ENCODE assay signal across 8 cellular contexts in the genomic region with DNA sequence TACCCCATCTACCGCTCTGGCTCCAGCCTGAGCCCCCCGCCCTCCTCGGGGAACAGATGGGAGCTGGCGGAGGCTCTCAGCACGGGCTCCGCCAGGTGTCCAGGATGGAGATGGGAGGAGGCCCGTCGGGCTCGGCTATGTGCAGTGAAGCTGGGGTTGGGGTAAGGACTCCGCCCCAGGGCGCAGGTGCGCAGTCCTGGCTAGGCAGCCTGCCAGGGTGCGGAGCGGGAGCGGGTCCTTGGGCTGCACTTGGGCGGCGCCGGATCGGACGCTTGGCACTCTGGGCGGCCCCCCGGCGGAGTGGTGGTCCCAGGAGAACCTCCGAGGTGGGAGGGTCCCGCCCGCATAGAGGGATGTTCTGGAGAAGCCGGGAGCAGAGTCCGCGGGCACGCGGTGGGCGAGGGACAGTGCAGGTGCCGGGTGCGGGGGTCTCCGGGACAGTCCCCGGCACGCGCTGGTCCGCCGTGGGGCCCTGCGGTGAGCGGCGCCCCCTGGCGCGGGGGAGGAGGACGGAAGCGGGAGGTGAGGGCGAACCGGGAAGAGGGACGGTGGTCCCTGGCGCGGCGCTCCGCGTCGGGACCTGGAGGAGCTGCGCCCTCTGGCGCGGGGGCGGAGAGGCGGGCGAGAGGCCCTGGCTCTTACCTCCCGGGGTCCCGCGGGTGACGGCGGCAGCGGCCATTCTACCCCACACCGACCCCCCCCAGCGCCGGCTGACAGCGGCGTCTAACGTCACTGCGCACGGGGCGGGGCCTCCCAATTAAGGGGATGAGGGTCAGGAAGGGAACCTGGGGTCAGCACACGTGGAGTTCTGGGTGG. TPM values are rescaled to one million over a fixed set of nuclear protein-coding genes. Genes with fewer than 3 reads are reported as not detected.
DNase-seq lines count a peak whose midpoint lies in the region; TF ChIP-seq lines count a peak whose summit lies in the region.

A gene with protein sequence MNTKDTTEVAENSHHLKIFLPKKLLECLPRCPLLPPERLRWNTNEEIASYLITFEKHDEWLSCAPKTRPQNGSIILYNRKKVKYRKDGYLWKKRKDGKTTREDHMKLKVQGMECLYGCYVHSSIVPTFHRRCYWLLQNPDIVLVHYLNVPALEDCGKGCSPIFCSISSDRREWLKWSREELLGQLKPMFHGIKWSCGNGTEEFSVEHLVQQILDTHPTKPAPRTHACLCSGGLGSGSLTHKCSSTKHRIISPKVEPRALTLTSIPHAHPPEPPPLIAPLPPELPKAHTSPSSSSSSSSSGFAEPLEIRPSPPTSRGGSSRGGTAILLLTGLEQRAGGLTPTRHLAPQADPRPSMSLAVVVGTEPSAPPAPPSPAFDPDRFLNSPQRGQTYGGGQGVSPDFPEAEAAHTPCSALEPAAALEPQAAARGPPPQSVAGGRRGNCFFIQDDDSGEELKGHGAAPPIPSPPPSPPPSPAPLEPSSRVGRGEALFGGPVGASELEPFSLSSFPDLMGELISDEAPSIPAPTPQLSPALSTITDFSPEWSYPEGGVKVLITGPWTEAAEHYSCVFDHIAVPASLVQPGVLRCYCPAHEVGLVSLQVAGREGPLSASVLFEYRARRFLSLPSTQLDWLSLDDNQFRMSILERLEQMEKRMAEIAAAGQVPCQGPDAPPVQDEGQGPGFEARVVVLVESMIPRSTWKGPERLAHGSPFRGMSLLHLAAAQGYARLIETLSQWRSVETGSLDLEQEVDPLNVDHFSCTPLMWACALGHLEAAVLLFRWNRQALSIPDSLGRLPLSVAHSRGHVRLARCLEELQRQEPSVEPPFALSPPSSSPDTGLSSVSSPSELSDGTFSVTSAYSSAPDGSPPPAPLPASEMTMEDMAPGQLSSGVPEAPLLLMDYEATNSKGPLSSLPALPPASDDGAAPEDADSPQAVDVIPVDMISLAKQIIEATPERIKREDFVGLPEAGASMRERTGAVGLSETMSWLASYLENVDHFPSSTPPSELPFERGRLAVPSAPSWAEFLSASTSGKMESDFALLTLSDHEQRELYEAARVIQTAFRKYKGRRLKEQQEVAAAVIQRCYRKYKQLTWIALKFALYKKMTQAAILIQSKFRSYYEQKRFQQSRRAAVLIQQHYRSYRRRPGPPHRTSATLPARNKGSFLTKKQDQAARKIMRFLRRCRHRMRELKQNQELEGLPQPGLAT (minus strand): TSS at position 725 of the 816 bp plus-strand sequence. CDS start 1,453 bp downstream, outside the sequence.

- peak within 1 kb of the TSS; percentile 88 for H3K4me3 Mint-ChIP-seq in activated naive CD4-positive, alpha-beta T cell treated with anti-CD3 and anti-CD28 coated beads for 36 hours

- peak; percentile 98 for TF ChIP-seq CTCF in DOHH2 (IDR thresholded peaks at IDR 0.05; ENCODE audit: low read depth, low read length, poor library complexity, severe bottlenecking)
- TF ChIP-seq CTCF in Loucy (conservative IDR thresholded peaks at IDR 0.05; ENCODE audit: low read length), result peak; percentile 85
- TF ChIP-seq CTCF in testis (IDR thresholded peaks at IDR 0.05), result peak; percentile 49 to 70 (median 67)

- WGBS in GM23248 (ENCODE audit: low coverage in 1 of 2, low lambda C conversion rate in 2 of 2, missing lambda C conversion rate in 2 of 2), 2 experiments, result 1 to 2% methylated on average over 54 to 75 of the region's 78 CpGs
- WGBS in testis, 2 donors, result 0 to 1% methylated on average over 28 to 66 of the region's 78 CpGs

- no peaks in the 10 kb centered on the region for H3K9me2 ChIP-seq in DOHH2 (replicated peaks; ENCODE audit: control insufficient read depth, low read length)
- no peaks in the 10 kb centered on the region for H3K9me2 ChIP-seq in GM23248 (ENCODE audit: insufficient read depth)
- H3K9me2 ChIP-seq in Loucy (replicated peaks; ENCODE audit: low read depth, low read length), result no peaks in the 10 kb centered on the region

- no peaks in the 10 kb centered on the region for H3K9me3 Mint-ChIP-seq in activated naive CD4-positive, alpha-beta T cell treated with anti-CD3 and anti-CD28 coated beads for 36 hours

- intact Hi-C loops in activated naive CD4-positive, alpha-beta T cell treated with anti-CD3 and anti-CD28 coated beads for 36 hours (cut with micrococcal nuclease), result loop anchor here (1.0 kb wide), 2 partner anchors 20 to 47 kb away; a partner anchor contains a TSS
- intact Hi-C loops in testis (cut with DNase I; ENCODE audit: low total_unique reads), result no loop called here

- H3K9ac ChIP-seq in GM23248 (peak within 1 kb of the TSS; percentile 83), Loucy (ENCODE audit: low read depth, low read length, poor library complexity, severe bottlenecking) (peak within 1 kb of the TSS; percentile 91)

- peaks cover 29% of the 10 kb centered on the region for H3K4me1 Mint-ChIP-seq in activated naive CD4-positive, alpha-beta T cell treated with anti-CD3 and anti-CD28 coated beads for 36 hours (ENCODE audit: low read depth)

- H3K27ac ChIP-seq in DOHH2 (ENCODE audit: low read depth, low read length) (peak within 1 kb of the TSS; percentile 51), GM23248 (peak within 1 kb of the TSS; percentile 51), testis (peak within 1 kb of the TSS; percentile 91 to 96)

- H3K4me2 ChIP-seq in DOHH2 (ENCODE audit: low read length), result peak within 1 kb of the TSS; percentile 90
- peak within 1 kb of the TSS; percentile 87 for H3K4me2 ChIP-seq in GM23248 (ENCODE audit: unreplicated experiment)
- H3K4me2 ChIP-seq in Loucy (ENCODE audit: low read depth, low read length, poor library complexity, severe bottlenecking), result peak within 1 kb of the TSS; percentile 99

- H3K4me3 ChIP-seq in DOHH2 (ENCODE audit: low read length) (peak within 1 kb of the TSS; percentile 91), GM23248 (peak within 1 kb of the TSS; percentile 81), Loucy (ENCODE audit: low read length, poor library complexity, severe bottlenecking) (peak within 1 kb of the TSS; percentile 96), testis (peak within 1 kb of the TSS; percentile 79 to 84)

- H3K9me3 ChIP-seq in DOHH2 (ENCODE audit: control insufficient read depth, insufficient read depth, low read length) (no peaks in the 10 kb centered on the region), GM23248 (ENCODE audit: low read depth) (no peaks in the 10 kb centered on the region), Loucy (ENCODE audit: insufficient read depth, low read depth, low read length) (no peaks in the 10 kb centered on the region), testis (no peaks in the 10 kb centered on the region)

- H2AFZ ChIP-seq in GM23248, result peak within 1 kb of the TSS; percentile 88
- peak within 1 kb of the TSS; percentile 99 for H2AFZ ChIP-seq in Loucy (ENCODE audit: low read length)

- peaks cover 6% of the 10 kb centered on the region for H3K36me3 Mint-ChIP-seq in activated naive CD4-positive, alpha-beta T cell treated with anti-CD3 and anti-CD28 coated beads for 36 hours (ENCODE audit: low read depth)

- in situ Hi-C loops in GM23248 (cut with MboI) (no loop called here), SK-MEL-5 (cut with HindIII; ENCODE audit: low pct_unique_long_range_greater_than_20kb, low sequenced_read_pairs) (no loop called here)

- H3K4me1 ChIP-seq in DOHH2 (ENCODE audit: control insufficient read depth, low read length), result peaks cover 36% of the 10 kb centered on the region
- H3K4me1 ChIP-seq in GM23248 (ENCODE audit: insufficient read depth), result peaks cover 9% of the 10 kb centered on the region
- H3K4me1 ChIP-seq in Loucy (ENCODE audit: insufficient read depth, low read length, poor library complexity, severe bottlenecking), result peaks cover 32% of the 10 kb centered on the region
- peaks cover 20% of the 10 kb centered on the region for H3K4me1 ChIP-seq in testis

- CTCF ChIA-PET in activated naive CD4-positive, alpha-beta T cell treated with anti-CD3 and anti-CD28 coated beads for 36 hours (lab: Charles Lee), result interaction anchor here (0.6 to 1.8 kb wide), 8 partner anchors 10 to 251 kb away, joined by 3 to 7 read pairs (median 4); a partner anchor contains a TSS

- H4K20me1 ChIP-seq in DOHH2 (ENCODE audit: control insufficient read depth, insufficient read depth, low read depth, low read length) (no peaks in the 10 kb centered on the region), GM23248 (ENCODE audit: insufficient read depth) (no peaks in the 10 kb centered on the region), Loucy (ENCODE audit: insufficient read depth, low read length, poor library complexity, severe bottlenecking) (no peaks in the 10 kb centered on the region)

- peaks cover 4% of the 10 kb centered on the region; the same call in 1 of the 2 replicates for H3F3A ChIP-seq in DOHH2 (ENCODE audit: control insufficient read depth, insufficient read depth)
- peaks cover 5% of the 10 kb centered on the region; the same call in 1 of the 2 replicates for H3F3A ChIP-seq in GM23248 (ENCODE audit: insufficient read depth)
- no peaks in the 10 kb centered on the region for H3F3A ChIP-seq in Loucy (ENCODE audit: low read depth)

- H3K36me3 ChIP-seq in DOHH2 (ENCODE audit: control insufficient read depth, low read length) (peaks cover 14% of the 10 kb centered on the region; the same call in 1 of the 2 replicates), GM23248 (ENCODE audit: low read depth) (no peaks in the 10 kb centered on the region), Loucy (ENCODE audit: insufficient read depth, low read length) (peaks cover 5% of the 10 kb centered on the region; the same call in 1 of the 2 replicates), testis (ENCODE audit: low read depth, missing control alignments) (no peaks in the 10 kb centered on the region)

- H3K27me3 ChIP-seq in DOHH2 (ENCODE audit: control insufficient read depth, low read length) (no peaks in the 10 kb centered on the region), GM23248 (replicated peaks; ENCODE audit: insufficient read depth) (no peaks in the 10 kb centered on the region), Loucy (ENCODE audit: insufficient read depth, low read length, poor library complexity, severe bottlenecking) (no peaks in the 10 kb centered on the region), testis (no peaks in the 10 kb centered on the region)

- DNase-seq in GM23248 (peak; percentile 80), SK-MEL-5 (ENCODE audit: low read depth, low spot score) (peak; percentile 75), germinal center (ENCODE audit: low spot score) (peak; percentile 83), occipital lobe (lab: John Stamatoyannopoulos, UW) (peak; percentile 83), testis (peak; percentile 94)
- DNase-seq in activated naive CD4-positive, alpha-beta T cell treated with anti-CD3 and anti-CD28 coated beads for 36 hours, result peak; percentile 87

- peak; percentile 45 for TF ChIP-seq POLR2A in testis (IDR thresholded peaks at IDR 0.05)

- H3K79me2 ChIP-seq in DOHH2 (ENCODE audit: control insufficient read depth, low read length), result peaks cover 29% of the 10 kb centered on the region
- H3K79me2 ChIP-seq in GM23248 (ENCODE audit: insufficient read depth), result peaks cover 38% of the 10 kb centered on the region
- peaks cover 24% of the 10 kb centered on the region; the same call in 1 of the 2 replicates for H3K79me2 ChIP-seq in Loucy (ENCODE audit: insufficient read depth, low read length)

- H3K27me3 Mint-ChIP-seq in activated naive CD4-positive, alpha-beta T cell treated with anti-CD3 and anti-CD28 coated beads for 36 hours (ENCODE audit: low read depth), result no peaks in the 10 kb centered on the region

- peak within 1 kb of the TSS; percentile 92 for H3K27ac Mint-ChIP-seq in activated naive CD4-positive, alpha-beta T cell treated with anti-CD3 and anti-CD28 coated beads for 36 hours

RNA-seq across cellular contexts. Expression of the gene that starts here (rescaled TPM):
- 4.8 and 10.1 TPM in 2 replicates for total RNA-seq in GM23248 (2014; rRNA removed; shearing (Covaris generic))
- polyA plus RNA-seq in GM23248 (2016; fragmentation: Nextera tagmentation; extraction: Ambion mirVana) (26.5 and 28.8 TPM in 2 replicates), testis (ENCODE audit: insufficient read depth, low read depth, low replicate concordance) (59.3 TPM)
- total RNA-seq in SK-MEL-5 (2014; rRNA removed; shearing (Covaris generic)), result 4.4 and 5.6 TPM in 2 replicates
- 31.7 and 45.4 TPM in 2 replicates for polyA plus RNA-seq in SK-MEL-5 (2015; cell fraction: cytosol; rRNA removed)
- 56.5 and 59.3 TPM in 2 replicates for polyA plus RNA-seq in SK-MEL-5 (2015; cell fraction: nucleus; rRNA removed)
- 10 to 100 TPM; 79.1 to 79.5 TPM for total RNA-seq in activated naive CD4-positive, alpha-beta T cell treated with anti-CD3 and anti-CD28 coated beads for 36 hours
- total RNA-seq in occipital lobe (5.1 TPM), testis (10 to 100 TPM; 22.4 to 51.3 TPM)

Comparison
In these comparisons a context has a peak if more than half of its experiments do, and no peak if none do; other contexts are left out.
1. Peak in every context shown above with its lines: DNase-seq, H3K4me3 ChIP-seq and H3K27ac ChIP-seq.